In the genomic region with DNA sequence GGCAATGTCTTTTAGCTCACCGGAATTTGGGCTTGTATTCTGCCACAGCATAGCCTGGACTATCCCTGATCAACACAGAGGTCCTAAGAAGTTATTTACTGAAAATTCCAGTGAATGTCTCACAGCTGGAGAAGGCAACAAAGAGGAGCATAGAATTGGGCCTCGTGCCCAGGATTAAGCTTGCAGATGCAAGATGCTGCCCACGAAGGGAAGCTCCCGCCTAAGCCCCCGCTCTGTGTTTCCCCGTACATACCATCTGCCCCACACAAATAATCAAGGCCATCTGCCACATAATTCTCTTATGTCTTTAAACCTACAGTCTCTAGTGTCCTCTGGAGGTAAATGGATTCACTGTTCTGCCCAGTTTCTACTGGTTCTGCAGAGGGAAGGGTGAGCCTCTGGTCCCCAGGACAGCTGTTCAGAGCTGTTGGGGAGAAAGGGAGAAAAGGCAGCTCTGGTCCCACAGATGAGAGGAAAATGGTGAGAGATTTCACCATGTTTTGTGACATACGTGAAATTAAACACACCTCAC, we compare ENCODE assay signal across 29 cellular contexts. TPM values are rescaled to one million over a fixed set of nuclear protein-coding genes. Genes with fewer than 3 reads are reported as not detected.
DNase-seq lines count a peak whose midpoint lies in the region; ATAC-seq and TF ChIP-seq lines count a peak whose summit lies in the region.
"Had no signal": no experiment of that assay in that cellular context is flagged by ENCODE, and none has a peak within 500 bp of the region (broad histone marks: within the 10 kb centered on the region; RNA-seq: fewer than 3 reads in every experiment).

No MANE protein-coding gene starts in this region.

- H3K27me3 ChIP-seq in BJ (ENCODE audit: control insufficient read depth, insufficient read depth, low read length) (peaks cover 3% of the 10 kb centered on the region), GM23248 (replicated peaks; ENCODE audit: insufficient read depth) (peaks cover 8% of the 10 kb centered on the region)
- H3K27me3 ChIP-seq: colonic mucosa, testis had no signal

- H2AFZ ChIP-seq in GM23248 = peak overlapping the region; percentile 27; the same call in 1 of the 2 replicates

- DNase-seq in BJ (ENCODE audit: low read depth) (peak; percentile 6), GM23248 (peak; percentile 26), NCI-H82 (lab: John Stamatoyannopoulos, UW) (peak; percentile 100), glutamatergic neuron (no peak)
- DNase-seq in activated CD4-positive, alpha-beta T cell treated with anti-CD3 and anti-CD28 coated beads, Interleukin-2, amount 50 U/mL, for 1 hour = no peak
- no peak for DNase-seq in activated CD8-positive, alpha-beta memory T cell treated with anti-CD3 and anti-CD28 coated beads, Interleukin-2, amount 50 U/mL, for 48 hours
- DNase-seq: activated CD4-positive, alpha-beta memory T cell treated with anti-CD3 and anti-CD28 coated beads, Interleukin-2, amount 10 ng/mL, durations not matched to agents 7 days and 5 days; activated CD4-positive, CD25-positive, alpha-beta regulatory T cell treated with anti-CD3 and anti-CD28 coated beads, Interleukin-2, amount 50 U/mL, for 72 hours; colonic mucosa; effector memory CD8-positive, alpha-beta T cell; foreskin melanocyte; H7; immature natural killer cell; naive B cell; NCI-H2227 treated with DMSO at 0.1 percent for 48 hours; NCI-H774; stimulated activated CD4-positive, alpha-beta T cell treated with anti-CD3 and anti-CD28 coated beads, Interleukin-4, amount 100 ng/mL, for 4 hours; T-helper 17 cell; testis had no signal

- H3K9ac ChIP-seq in GM23248 = no peak overlapping the region
- H3K9ac ChIP-seq: KMS-11 had no signal

- H3K4me3 Mint-ChIP-seq in glutamatergic neuron (ENCODE audit: unreplicated experiment) = peak overlapping the region; percentile 37
- H3K4me3 Mint-ChIP-seq: activated CD4-positive, alpha-beta memory T cell treated with anti-CD3 and anti-CD28 coated beads, Interleukin-2, amount 10 ng/mL, durations not matched to agents 7 days and 5 days; activated T-helper 17 cell treated with anti-CD3 and anti-CD28 coated beads, Interleukin-2, amount 50 U/mL, for 72 hours; effector memory CD8-positive, alpha-beta T cell; immature natural killer cell; stimulated activated memory B cell treated with anti-CD40 and anti-IgM and Interleukin-4, amounts not matched to agents 10 μg/mL and 1 μg/mL and 100 μg/mL, for 72 hours; T-helper 17 cell had no signal

- H3K36me3 ChIP-seq in BJ (ENCODE audit: control insufficient read depth, insufficient read depth, low read length) (no peaks in the 10 kb centered on the region), GM23248 (ENCODE audit: low read depth) (no peaks in the 10 kb centered on the region)
- H3K36me3 ChIP-seq: colonic mucosa, prostate gland had no signal

- no peaks in the 10 kb centered on the region for H3K9me3 ChIP-seq in GM23248 (ENCODE audit: low read depth)
- H3K9me3 ChIP-seq: colonic mucosa, prostate gland, testis had no signal

- H3K27ac ChIP-seq in GM23248 = no peak overlapping the region
- H3K27ac ChIP-seq: colonic mucosa, KMS-11, prostate gland, RWPE1, testis had no signal

- POLR2A ChIA-PET in BJ (lab: Charles Lee) = interaction anchor here (0.8 to 1.6 kb wide), 2 partner anchors 136 to 184 kb away, joined by 3 to 4 read pairs; a partner anchor contains a TSS

- CTCF ChIA-PET in BJ (lab: Yijun Ruan, JAX) = interaction anchor here (0.8 to 3.5 kb wide), 6 partner anchors 8 to 258 kb away, joined by 3 to 14 read pairs (median 7); a partner anchor contains a TSS

- no peaks in the 10 kb centered on the region for H3K36me3 Mint-ChIP-seq in glutamatergic neuron (ENCODE audit: unreplicated experiment)
- H3K36me3 Mint-ChIP-seq: activated naive CD4-positive, alpha-beta T cell treated with anti-CD3 and anti-CD28 coated beads, Interleukin-2, amount 50 U/mL, for 72 hours; immature natural killer cell; naive B cell; stimulated activated memory B cell treated with anti-CD40 and anti-IgM and Interleukin-4, amounts not matched to agents 10 μg/mL and 1 μg/mL and 100 μg/mL, for 72 hours had no signal

- ATAC-seq in GM18907 (IDR thresholded peaks at IDR 0.05; ENCODE audit: unreplicated experiment) (no peak), HG02852 (IDR thresholded peaks at IDR 0.05; ENCODE audit: unreplicated experiment) (no peak)
- ATAC-seq: activated naive CD4-positive, alpha-beta T cell treated with anti-CD3 and anti-CD28 coated beads, Interleukin-2, amount 50 U/mL, for 72 hours; activated T-helper 17 cell treated with anti-CD3 and anti-CD28 coated beads, Interleukin-2, amount 50 U/mL, for 72 hours; effector memory CD8-positive, alpha-beta T cell; left lobe of liver; sciatic nerve; stimulated activated memory B cell treated with anti-CD40 and anti-IgM and Interleukin-4, amounts not matched to agents 10 μg/mL and 1 μg/mL and 100 μg/mL, for 72 hours; T-helper 17 cell had no signal

- 27 to 41% methylated on average over 7 of the region's 7 CpGs for WGBS in GM23248 (ENCODE audit: low coverage in 1 of 2, low lambda C conversion rate in 2 of 2, missing lambda C conversion rate in 2 of 2), 2 experiments

- H3K9me3 Mint-ChIP-seq in glutamatergic neuron (ENCODE audit: unreplicated experiment) = peaks cover 7% of the 10 kb centered on the region
- H3K9me3 Mint-ChIP-seq: activated CD4-positive, alpha-beta memory T cell treated with anti-CD3 and anti-CD28 coated beads, Interleukin-2, amount 10 ng/mL, durations not matched to agents 7 days and 5 days; activated naive CD4-positive, alpha-beta T cell treated with anti-CD3 and anti-CD28 coated beads, Interleukin-2, amount 50 U/mL, for 72 hours; activated T-helper 17 cell treated with anti-CD3 and anti-CD28 coated beads, Interleukin-2, amount 50 U/mL, for 72 hours; effector memory CD8-positive, alpha-beta T cell; immature natural killer cell; naive B cell; stimulated activated memory B cell treated with anti-CD40 and anti-IgM and Interleukin-4, amounts not matched to agents 10 μg/mL and 1 μg/mL and 100 μg/mL, for 72 hours had no signal

- no peaks in the 10 kb centered on the region for H4K20me1 ChIP-seq in GM23248 (ENCODE audit: insufficient read depth)

- no peaks in the 10 kb centered on the region for H3K79me2 ChIP-seq in GM23248 (ENCODE audit: insufficient read depth)

- TF ChIP-seq CTCF in BJ (IDR thresholded peaks at IDR 0.05; ENCODE audit: insufficient read depth, low read depth, low read length) (no peak), glutamatergic neuron (IDR thresholded peaks at IDR 0.05; ENCODE audit: partially characterized antibody, unreplicated experiment) (no peak)

- in situ Hi-C loops in GM23248 (cut with MboI) = loop anchor here (10.0 kb wide), 2 partner anchors 135 to 255 kb away; a partner anchor contains a TSS

- no peak overlapping the region for H3K4me3 ChIP-seq in BJ (ENCODE audit: low read depth, low read length)
- H3K4me3 ChIP-seq in GM23248 = no peak overlapping the region
- H3K4me3 ChIP-seq: colonic mucosa, prostate gland, testis had no signal

- H3K27me3 Mint-ChIP-seq in glutamatergic neuron (ENCODE audit: unreplicated experiment) = peaks cover 7% of the 10 kb centered on the region
- H3K27me3 Mint-ChIP-seq: effector memory CD8-positive, alpha-beta T cell; naive B cell; stimulated activated memory B cell treated with anti-CD40 and anti-IgM and Interleukin-4, amounts not matched to agents 10 μg/mL and 1 μg/mL and 100 μg/mL, for 72 hours had no signal

- no peaks in the 10 kb centered on the region for H3K9me2 ChIP-seq in GM23248 (ENCODE audit: insufficient read depth)

- peak overlapping the region; percentile 94 for H3K27ac Mint-ChIP-seq in glutamatergic neuron (ENCODE audit: unreplicated experiment)
- H3K27ac Mint-ChIP-seq: activated CD4-positive, alpha-beta memory T cell treated with anti-CD3 and anti-CD28 coated beads, Interleukin-2, amount 10 ng/mL, durations not matched to agents 7 days and 5 days; activated naive CD4-positive, alpha-beta T cell treated with anti-CD3 and anti-CD28 coated beads, Interleukin-2, amount 50 U/mL, for 72 hours; activated T-helper 17 cell treated with anti-CD3 and anti-CD28 coated beads, Interleukin-2, amount 50 U/mL, for 72 hours; immature natural killer cell; stimulated activated memory B cell treated with anti-CD40 and anti-IgM and Interleukin-4, amounts not matched to agents 10 μg/mL and 1 μg/mL and 100 μg/mL, for 72 hours; T-helper 17 cell had no signal

- peaks cover 33% of the 10 kb centered on the region for H3K4me1 Mint-ChIP-seq in glutamatergic neuron (ENCODE audit: low read depth, unreplicated experiment)

- H3F3A ChIP-seq in GM23248 (ENCODE audit: insufficient read depth) = peaks cover 18% of the 10 kb centered on the region

- no peaks in the 10 kb centered on the region; the same call in 1 of the 2 replicates for H3K4me1 ChIP-seq in GM23248 (ENCODE audit: insufficient read depth)
- H3K4me1 ChIP-seq: colonic mucosa, prostate gland, testis had no signal

- H3K4me2 ChIP-seq in GM23248 (ENCODE audit: unreplicated experiment) = no peak overlapping the region
- H3K4me2 ChIP-seq: KMS-11 had no signal

RNA-seq across cellular contexts. Expression of a gene that starts 7.4 kb away (rescaled TPM):
- polyA plus RNA-seq in BJ (2011; rRNA removed) (13.9 and 26.3 TPM in 2 replicates), GM23248 (2016; fragmentation: Nextera tagmentation; extraction: Ambion mirVana) (22.5 and 24.3 TPM in 2 replicates)
- 14.8 and 23.4 TPM in 2 replicates for polyA minus RNA-seq in BJ (2011; rRNA and poly(A)+ RNA removed)
- 41.3 and 50.6 TPM in 2 replicates for total RNA-seq in GM23248 (2014; rRNA removed; shearing (Covaris generic))
- total RNA-seq in glutamatergic neuron (ENCODE audit: unreplicated experiment) = 84.6 TPM

Comparison
In these comparisons a context has a peak if more than half of its experiments do, and no peak if none do; other contexts are left out.
1. DNase-seq: peak in BJ (single experiment), GM23248 (single experiment) and NCI-H82 (single experiment); none in glutamatergic neuron (single experiment), activated CD4-positive, alpha-beta T cell treated with anti-CD3 and anti-CD28 coated beads, Interleukin-2, amount 50 U/mL, for 1 hour (single experiment) and activated CD8-positive, alpha-beta memory T cell treated with anti-CD3 and anti-CD28 coated beads, Interleukin-2, amount 50 U/mL, for 48 hours (single experiment).